In genomic region chr1:37553927-37554808, GRCh38 we compare ENCODE assay signal across 8 cellular contexts. TPM values are rescaled to one million over a fixed set of nuclear protein-coding genes. Genes with fewer than 3 reads are reported as not detected.
DNase-seq lines count a peak whose midpoint lies in the region; ATAC-seq and TF ChIP-seq lines count a peak whose summit lies in the region.

SNIP1 (minus strand) TSS chr1:37554293; CDS start chr1:37554229, 64 bp downstream.

- peak; percentile 99 for DNase-seq in GM10248 (ENCODE audit: extremely low spot score)
- DNase-seq in NCI-H1694 treated with DMSO at 0.1 percent for 48 hours (lab: John Stamatoyannopoulos, UW) = peak; percentile 65
- peak; percentile 90 for DNase-seq in amniotic epithelial cell (ENCODE audit: low read depth)
- peak; percentile 92 for DNase-seq in left cardiac atrium
- DNase-seq in posterior vena cava (ENCODE audit: low spot score) = peak; percentile 97
- peak; percentile 90 to 93 for DNase-seq in upper lobe of left lung

- POLR2A ChIA-PET in GM10248 (lab: Yijun Ruan, JAX) = no interaction called here

- TF ChIP-seq CTCF in GM10248 (IDR thresholded peaks at IDR 0.05; ENCODE audit: control extremely low read depth, extremely low read depth, low read depth, missing control alignments) (no peak), upper lobe of left lung (IDR thresholded peaks at IDR 0.05) (peak in 2 of 6 experiments; percentile 11 to 18)

- intact Hi-C loops in left cardiac atrium (cut with DNase I) (no loop called here), posterior vena cava (cut with DNase I) (no loop called here)

- peak within 1 kb of the TSS; percentile 99 for H3K4me3 Mint-ChIP-seq in T-helper 1 cell treated with Interleukin-12 subunit alpha and Interleukin-12 subunit beta and Interleukin-4 antibody, amounts not matched to agents 30 μg/mL and 1 μg/mL, for 36 hours

- 20 to 34% methylated on average over 18 to 35 of the region's 54 CpGs for WGBS in upper lobe of left lung, 2 donors

- H3K27me3 Mint-ChIP-seq in T-helper 1 cell treated with Interleukin-12 subunit alpha and Interleukin-12 subunit beta and Interleukin-4 antibody, amounts not matched to agents 30 μg/mL and 1 μg/mL, for 36 hours (ENCODE audit: low read depth) = no peaks in the 10 kb centered on the region

- CTCF ChIA-PET in GM10248 (lab: Yijun Ruan, JAX) = interaction anchor here (0.6 to 1.4 kb wide), 2 partner anchors 39 to 138 kb away, joined by 3 read pairs; partner anchors contain the start of genes CDCA8 and MEAF6

- peak within 1 kb of the TSS; percentile 91 to 95 (median 94) for H3K27ac ChIP-seq in upper lobe of left lung

- H3K9me3 Mint-ChIP-seq in T-helper 1 cell treated with Interleukin-12 subunit alpha and Interleukin-12 subunit beta and Interleukin-4 antibody, amounts not matched to agents 30 μg/mL and 1 μg/mL, for 36 hours = no peaks in the 10 kb centered on the region

- peak in 1 of 4 donors; percentile 63 for TF ChIP-seq EP300 in upper lobe of left lung (IDR thresholded peaks at IDR 0.05)

- H3K4me1 ChIP-seq in upper lobe of left lung = peaks cover 22 to 43% (median 25%) of the 10 kb centered on the region in 4 donors

- peak in 3 of 4 donors; percentile 28 to 83 (median 78) for TF ChIP-seq POLR2A in upper lobe of left lung (IDR thresholded peaks at IDR 0.05)

- H3K27me3 ChIP-seq in upper lobe of left lung = no peaks in the 10 kb centered on the region

- H3K9me3 ChIP-seq in upper lobe of left lung = no peaks in the 10 kb centered on the region

- peaks cover 0 to 25% (median 9%) of the 10 kb centered on the region in 4 donors for H3K36me3 ChIP-seq in upper lobe of left lung

- H3K27ac Mint-ChIP-seq in T-helper 1 cell treated with Interleukin-12 subunit alpha and Interleukin-12 subunit beta and Interleukin-4 antibody, amounts not matched to agents 30 μg/mL and 1 μg/mL, for 36 hours = peak within 1 kb of the TSS; percentile 99

- peaks cover 37% of the 10 kb centered on the region for H3K4me1 Mint-ChIP-seq in T-helper 1 cell treated with Interleukin-12 subunit alpha and Interleukin-12 subunit beta and Interleukin-4 antibody, amounts not matched to agents 30 μg/mL and 1 μg/mL, for 36 hours (ENCODE audit: low read depth)

- ATAC-seq in HG02852 (IDR thresholded peaks at IDR 0.05; ENCODE audit: unreplicated experiment) (peak; percentile 87), left cardiac atrium (peak; percentile 93 to 96), upper lobe of left lung (ENCODE audit: low FRiP score in 2 of 2) (peak; percentile 92 to 95)

- H3K36me3 Mint-ChIP-seq in T-helper 1 cell treated with Interleukin-12 subunit alpha and Interleukin-12 subunit beta and Interleukin-4 antibody, amounts not matched to agents 30 μg/mL and 1 μg/mL, for 36 hours (ENCODE audit: low read depth) = peaks cover 26% of the 10 kb centered on the region

- H3K4me3 ChIP-seq in upper lobe of left lung = peak within 1 kb of the TSS; percentile 86 to 99 (median 98)

RNA-seq across cellular contexts. Expression of gene SNIP1, which starts in this region (rescaled TPM):
- 10 to 100 TPM in 1 of 2 donors, 1 to 10 TPM in 1; 9.9 to 10.2 TPM for total RNA-seq in left cardiac atrium
- total RNA-seq in posterior vena cava = 10 to 100 TPM; 11.3 to 13.9 TPM
- total RNA-seq in upper lobe of left lung = 10 to 100 TPM; 12.0 to 54.5 (median 17.5) TPM

Comparison
In these comparisons a context has a peak if more than half of its experiments do, and no peak if none do; other contexts are left out.
1. Peak in every context shown above with its lines: DNase-seq, ATAC-seq, H3K4me3 ChIP-seq and H3K27ac ChIP-seq.